In genomic region chr5:43601454-43602260, GRCh38 we compare ENCODE assay signal across 7 cellular contexts. TPM values are rescaled to one million over a fixed set of nuclear protein-coding genes. Genes with fewer than 3 reads are reported as not detected.
A peak's percentile ranks its signal among the peaks of the same experiment; 100 is the strongest.
DNase-seq lines count a peak whose midpoint lies in the region; ATAC-seq and TF ChIP-seq lines count a peak whose summit lies in the region.

No MANE protein-coding gene starts in this region.

- H3F3A ChIP-seq in GM23338 (replicated peaks; ENCODE audit: low read depth): no peaks in the 10 kb centered on the region

- 50 to 61% (median 52%) methylated on average over 8 of the region's 8 CpGs for WGBS in adrenal gland, 4 donors

- ATAC-seq in GM23338: no peak
- no peak for ATAC-seq in HG03439 (IDR thresholded peaks at IDR 0.05; ENCODE audit: unreplicated experiment)

- H3K79me2 ChIP-seq in GM23338 (replicated peaks; ENCODE audit: insufficient read depth): no peaks in the 10 kb centered on the region; the same call in 1 of the 2 replicates

- H3K9me2 ChIP-seq in GM23338 (ENCODE audit: insufficient read depth): no peaks in the 10 kb centered on the region

- TF ChIP-seq CTCF in GM06990 (IDR thresholded peaks at IDR 0.05; ENCODE audit: insufficient read depth, low read length, poor library complexity, severe bottlenecking) (no peak), GM23338 (conservative IDR thresholded peaks at IDR 0.05; ENCODE audit: low read depth in 2 of 2) (no peak), adrenal gland (IDR thresholded peaks at IDR 0.05) (no peak), type B pancreatic cell (conservative IDR thresholded peaks at IDR 0.05) (no peak)

- intact Hi-C loops in adrenal gland (cut with DNase I): loop anchor here in 1 of 2 donors (2.0 kb wide), 1 partner anchor 45 kb away; the partner anchor contains the start of gene PAIP1

- H3K9me3 ChIP-seq in adrenal gland (replicated peaks in 1 of 3): no peaks in the 10 kb centered on the region

- peak; percentile 28 for DNase-seq in GM06990 (ENCODE audit: extremely low read depth, insufficient read length)
- DNase-seq in GM23338 (ENCODE audit: low spot score): no peak
- peak; percentile 37 for DNase-seq in NCI-H146 (lab: John Stamatoyannopoulos, UW)
- DNase-seq in adrenal gland: peak in 1 of 7 donors; percentile 4
- DNase-seq in kidney tubule cell (ENCODE audit: low spot score): peak; percentile 73
- no peak for DNase-seq in type B pancreatic cell (ENCODE audit: extremely low spot score, unreplicated experiment)

- peak overlapping the region; percentile 90 for H3K4me2 ChIP-seq in GM23338

- no peak for TF ChIP-seq POLR2A in adrenal gland (IDR thresholded peaks at IDR 0.05)

- no peaks in the 10 kb centered on the region for H3K27me3 ChIP-seq in GM06990 (replicated peaks; ENCODE audit: control insufficient read depth, insufficient read depth, low read length)
- peaks cover 13% of the 10 kb centered on the region for H3K27me3 ChIP-seq in GM23338 (ENCODE audit: insufficient read depth)
- H3K27me3 ChIP-seq in adrenal gland: no peaks in the 10 kb centered on the region

- H3K36me3 ChIP-seq in GM06990 (ENCODE audit: control insufficient read depth, insufficient read depth, low read length) (no peaks in the 10 kb centered on the region), GM23338 (ENCODE audit: insufficient read depth) (no peaks in the 10 kb centered on the region), adrenal gland (replicated peaks in 1 of 2) (no peaks in the 10 kb centered on the region)

- H3K27ac Mint-ChIP-seq in GM23338 (no peak overlapping the region), type B pancreatic cell (peak overlapping the region; percentile 90)

- H3K4me3 ChIP-seq in GM06990 (replicated peaks; ENCODE audit: low read depth, low read length): peak overlapping the region; percentile 95
- peak overlapping the region; percentile 70 for H3K4me3 ChIP-seq in GM23338
- peak overlapping the region in 2 of 4 donors; percentile 77 for H3K4me3 ChIP-seq in adrenal gland

- H3K4me1 ChIP-seq in GM23338 (ENCODE audit: insufficient read depth): peaks cover 23% of the 10 kb centered on the region
- H3K4me1 ChIP-seq in adrenal gland (replicated peaks in 1 of 2): peaks cover 11 to 17% of the 10 kb centered on the region in 2 donors

- H3K4me3 Mint-ChIP-seq in GM23338 (peak overlapping the region; percentile 74), type B pancreatic cell (peak overlapping the region; percentile 97)

- H4K20me1 ChIP-seq in GM23338 (replicated peaks; ENCODE audit: insufficient read depth): no peaks in the 10 kb centered on the region

- H3K27ac ChIP-seq in GM23338 (ENCODE audit: low read depth) (no peak overlapping the region), adrenal gland (peak overlapping the region in 3 of 5 donors; percentile 23 to 77 (median 76))

- no peaks in the 10 kb centered on the region; the same call in 2 of the 3 replicates for H3K36me3 Mint-ChIP-seq in GM23338 (ENCODE audit: low read depth)
- peaks cover 7% of the 10 kb centered on the region for H3K36me3 Mint-ChIP-seq in type B pancreatic cell

- no peak overlapping the region for H2AFZ ChIP-seq in GM23338

- H3K9me3 Mint-ChIP-seq in GM23338: no peaks in the 10 kb centered on the region; the same call in 2 of the 3 replicates
- peaks cover 4% of the 10 kb centered on the region for H3K9me3 Mint-ChIP-seq in type B pancreatic cell

- H3K27me3 Mint-ChIP-seq in GM23338 (ENCODE audit: insufficient read depth, low read depth, poor library complexity) (peaks cover 14% of the 10 kb centered on the region), type B pancreatic cell (no peaks in the 10 kb centered on the region)

- H3K4me1 Mint-ChIP-seq in GM23338: peaks cover 33% of the 10 kb centered on the region
- peaks cover 24% of the 10 kb centered on the region for H3K4me1 Mint-ChIP-seq in type B pancreatic cell (ENCODE audit: unreplicated experiment)

TF ChIP-seq in GM23338, 12 proteins besides CTCF, POLR2A, EP300 and RAD21 (continues in another document):
- no peak for TF ChIP-seq STAT1 (IDR thresholded peaks at IDR 0.05; ENCODE audit: unreplicated experiment)
- no peak for TF ChIP-seq REST (IDR thresholded peaks at IDR 0.05; ENCODE audit: unreplicated experiment)
- TF ChIP-seq NANOG (IDR thresholded peaks at IDR 0.05; ENCODE audit: borderline replicate concordance): no peak
- no peak for TF ChIP-seq ETS1 (IDR thresholded peaks at IDR 0.05)
- TF ChIP-seq EZH2 (IDR thresholded peaks at IDR 0.05; ENCODE audit: low read depth, unreplicated experiment): no peak
- no peak for TF ChIP-seq EZH2phosphoT487 (IDR thresholded peaks at IDR 0.05; ENCODE audit: unreplicated experiment)
- no peak for TF ChIP-seq ZNF114 (CRISPR knock-in tag; IDR thresholded peaks at IDR 0.05)

RNA-seq across cellular contexts. Expression of gene NNT, which starts 1.3 kb away (rescaled TPM):
- total RNA-seq in GM23338 (2014; rRNA removed; shearing (Covaris generic)): 15.9 and 27.3 TPM in 2 replicates
- 7.5 and 10.8 TPM in 2 replicates for polyA plus RNA-seq in GM23338 (2016; fragmentation: Nextera tagmentation; extraction: Ambion mirVana)
- 100 to 1,000 TPM in 1 of 8 donors, 10 to 100 TPM in 7; 43.1 to 104 (median 62.5) TPM for total RNA-seq in adrenal gland
- polyA plus RNA-seq in adrenal gland: 10 to 100 TPM in 2 of 3 donors, 1 to 10 TPM in 1; 6.9 to 62.2 (median 12.2) TPM
- 61.1 and 80.4 TPM in 2 replicates for total RNA-seq in type B pancreatic cell (ENCODE audit: low replicate concordance)

RNA-seq across cellular contexts. Expression of gene PAIP1, which starts 44.8 kb away (rescaled TPM):
- total RNA-seq in GM23338 (2014; rRNA removed; shearing (Covaris generic)): 140 and 141 TPM in 2 replicates
- polyA plus RNA-seq in GM23338 (2016; fragmentation: Nextera tagmentation; extraction: Ambion mirVana) (108 and 113 TPM in 2 replicates), adrenal gland (100 to 1,000 TPM in 1 of 3 donors, 10 to 100 TPM in 2; 54.8 to 122 (median 66.2) TPM)
- total RNA-seq in adrenal gland (100 to 1,000 TPM in 1 of 8 donors, 10 to 100 TPM in 7; 74.3 to 262 (median 84.6) TPM), type B pancreatic cell (ENCODE audit: low replicate concordance) (79.9 and 95.5 TPM in 2 replicates)

Comparison
In these comparisons a context has a peak if more than half of its experiments do, and no peak if none do; other contexts are left out.
1. DNase-seq: peak in GM06990 (single experiment), NCI-H146 (single experiment) and kidney tubule cell (single experiment); none in GM23338 (single experiment) and type B pancreatic cell (single experiment).